ENCODE assay signal across 18 cellular contexts in the genomic region with DNA sequence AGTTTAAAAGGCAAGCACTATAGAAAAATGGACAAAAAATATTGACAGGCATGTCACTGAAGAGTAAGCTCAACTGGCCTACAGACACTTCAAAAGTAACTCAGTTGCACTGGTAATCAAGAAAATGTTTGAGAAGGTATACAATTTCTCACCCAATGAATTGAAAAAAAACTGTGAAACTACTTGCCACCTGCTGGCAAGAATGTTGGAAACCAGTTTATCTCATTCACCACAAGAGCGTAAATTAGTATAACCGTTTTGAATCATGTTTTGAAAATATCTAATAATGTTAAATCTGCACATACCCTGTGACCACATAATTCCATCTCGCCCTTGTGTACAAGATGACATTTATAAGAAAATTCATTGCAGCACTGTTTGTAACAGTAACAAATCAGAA. TPM values are rescaled to one million over a fixed set of nuclear protein-coding genes. Genes with fewer than 3 reads are reported as not detected.
DNase-seq lines count a peak whose midpoint lies in the region; ATAC-seq, FAIRE-seq and TF ChIP-seq lines count a peak whose summit lies in the region.
"Had no signal": no experiment of that assay in that cellular context is flagged by ENCODE, and none has a peak within 500 bp of the region (broad histone marks: within the 10 kb centered on the region; RNA-seq: fewer than 3 reads in every experiment).

No MANE protein-coding gene starts in this region.

- no peak overlapping the region for H3K4me3 Mint-ChIP-seq in natural killer cell
- no peak overlapping the region for H3K4me3 Mint-ChIP-seq in activated CD4-positive, alpha-beta T cell treated with anti-CD3 and anti-CD28 coated beads for 36 hours
- H3K4me3 Mint-ChIP-seq: activated B cell treated with CpG ODN at 0.5 μM for 24 hours had no signal

- in situ Hi-C loops in GM12878 (cut with MboI) = no loop called here

- no peak overlapping the region for H3K9ac ChIP-seq in GM12878 (ENCODE audit: control insufficient read depth, insufficient read depth, low read length)
- H3K9ac ChIP-seq: BLaER1 had no signal

- H3K36me3 ChIP-seq in GM12878 (ENCODE audit: control insufficient read depth in 2 of 2, insufficient read depth in 2 of 2, low read length in 1 of 2) = no peaks in the 10 kb centered on the region
- H3K36me3 ChIP-seq: neutrophil had no signal

- H3K79me2 ChIP-seq in GM12878 (ENCODE audit: control insufficient read depth, insufficient read depth, low read length) = no peaks in the 10 kb centered on the region

- POLR2A ChIA-PET in GM12878 (lab: Charles Lee) = interaction anchor here (0.6 kb wide), 1 partner anchor 30 kb away, joined by 3 read pairs; no protein-coding TSS in a partner anchor
- POLR2A ChIA-PET in activated CD4-positive, alpha-beta T cell treated with anti-CD3 and anti-CD28 coated beads for 36 hours (lab: Charles Lee) = interaction anchor here (1.5 kb wide), 1 partner anchor 66 kb away, joined by 7 read pairs; no protein-coding TSS in a partner anchor

- no TSS peak for BruUV-seq in GM12878 (replicated peaks; lab: Mats Ljungman, UMichigan)

- peak overlapping the region; percentile 88 to 90 for H3K27ac Mint-ChIP-seq in natural killer cell
- no peak overlapping the region for H3K27ac Mint-ChIP-seq in activated CD4-positive, alpha-beta T cell treated with anti-CD3 and anti-CD28 coated beads for 36 hours
- H3K27ac Mint-ChIP-seq: activated B cell treated with CpG ODN at 0.5 μM for 24 hours had no signal

- H3K27me3 Mint-ChIP-seq in natural killer cell (ENCODE audit: low read depth in 2 of 2) = no peaks in the 10 kb centered on the region
- H3K27me3 Mint-ChIP-seq in activated CD4-positive, alpha-beta T cell treated with anti-CD3 and anti-CD28 coated beads for 36 hours = no peaks in the 10 kb centered on the region
- H3K27me3 Mint-ChIP-seq: activated B cell treated with CpG ODN at 0.5 μM for 24 hours had no signal

- WGBS in GM12878 (ENCODE audit: insufficient coverage, insufficient replicate concordance, low lambda C conversion rate, missing lambda C conversion rate) = 81% methylated on average over 3 of the region's 3 CpGs

- TF ChIP-seq EP300 in GM12878 (IDR thresholded peaks at IDR 0.05; ENCODE audit: borderline replicate concordance in 1 of 2, control insufficient read depth in 1 of 2, low read depth in 2 of 2, low read length in 2 of 2) = no peak

- RAD21 ChIA-PET in GM12878 (lab: Charles Lee; ENCODE audit: unreplicated experiment) = no interaction called here

- H3K36me3 Mint-ChIP-seq in natural killer cell = peaks cover 10% of the 10 kb centered on the region
- H3K36me3 Mint-ChIP-seq in activated CD4-positive, alpha-beta T cell treated with anti-CD3 and anti-CD28 coated beads for 36 hours (ENCODE audit: low read depth) = peaks cover 22% of the 10 kb centered on the region

- no peak for FAIRE-seq in GM12878 (lab: Jason Lieb, UNC)
- FAIRE-seq in D721Med (lab: Jason Lieb, UNC) = no peak

- SMC1A ChIA-PET in GM12878 (lab: Charles Lee; ENCODE audit: uncharacterized antibody, unreplicated experiment) = interaction anchor here (1.5 kb wide), 1 partner anchor 55 kb away, joined by 3 read pairs; no protein-coding TSS in a partner anchor

- no peaks in the 10 kb centered on the region for H4K20me1 ChIP-seq in GM12878 (ENCODE audit: control insufficient read depth, insufficient read depth)
- H4K20me1 ChIP-seq: BLaER1 had no signal

- no peak for TF ChIP-seq RAD21 in GM12878 (IDR thresholded peaks at IDR 0.05; ENCODE audit: insufficient read depth, low read depth, low read length)

- H3K27ac ChIP-seq in C4-2B = no peak overlapping the region
- H3K27ac ChIP-seq in GM12878 (ENCODE audit: control insufficient read depth, insufficient read depth) = no peak overlapping the region
- H3K27ac ChIP-seq: BLaER1, neutrophil had no signal

- no peaks in the 10 kb centered on the region for H3K9me3 ChIP-seq in GM12878 (replicated peaks; ENCODE audit: control insufficient read depth, insufficient read depth, low read length)
- H3K9me3 ChIP-seq: BLaER1, neutrophil had no signal

- H3K4me3 ChIP-seq in GM12878 = no peak overlapping the region
- H3K4me3 ChIP-seq: BLaER1 had no signal

- TF ChIP-seq CTCF in C4-2B (conservative IDR thresholded peaks at IDR 0.05) (peak; percentile 15), GM12878 (IDR thresholded peaks at IDR 0.05 in 2 of 3, conservative IDR thresholded peaks at IDR 0.05 in 1 of 3; ENCODE audit: control insufficient read depth in 2 of 3, extremely low read depth in 1 of 3, insufficient read depth in 1 of 3, low read depth in 3 of 3, low read length in 3 of 3) (no peak; a peak in 1 of 6 replicates), natural killer cell (IDR thresholded peaks at IDR 0.05) (no peak), D721Med (IDR thresholded peaks at IDR 0.05; ENCODE audit: insufficient read depth, missing control alignments) (no peak)

- H2AFZ ChIP-seq in GM12878 (ENCODE audit: control insufficient read depth, low read depth, low read length) = no peak overlapping the region

- H3K9me3 Mint-ChIP-seq in natural killer cell = no peaks in the 10 kb centered on the region
- H3K9me3 Mint-ChIP-seq in activated CD4-positive, alpha-beta T cell treated with anti-CD3 and anti-CD28 coated beads for 36 hours (ENCODE audit: low read depth) = no peaks in the 10 kb centered on the region
- H3K9me3 Mint-ChIP-seq: activated B cell treated with CpG ODN at 0.5 μM for 24 hours had no signal

- H3K4me1 Mint-ChIP-seq in natural killer cell = peaks cover 44 to 49% of the 10 kb centered on the region in 2 donors
- peaks cover 37% of the 10 kb centered on the region for H3K4me1 Mint-ChIP-seq in activated CD4-positive, alpha-beta T cell treated with anti-CD3 and anti-CD28 coated beads for 36 hours
- H3K4me1 Mint-ChIP-seq: activated B cell treated with CpG ODN at 0.5 μM for 24 hours had no signal

- H3K4me2 ChIP-seq in GM12878 (ENCODE audit: control insufficient read depth, insufficient read depth) = no peak overlapping the region
- H3K4me2 ChIP-seq: BLaER1 had no signal

- ATAC-seq in GM12878 (peak; percentile 62), natural killer cell (peak in 2 of 3 donors; percentile 73 to 74)
- ATAC-seq in activated CD4-positive, alpha-beta T cell treated with anti-CD3 and anti-CD28 coated beads for 36 hours = no peak

- intact Hi-C loops in GM12878 (cut with micrococcal nuclease; ENCODE audit: unreplicated experiment) = loop anchor here (5.0 kb wide), 1 partner anchor 65 kb away; no protein-coding TSS in a partner anchor
- intact Hi-C loops in natural killer cell (cut with micrococcal nuclease) = no loop called here
- intact Hi-C loops in activated CD4-positive, alpha-beta T cell treated with anti-CD3 and anti-CD28 coated beads for 36 hours (cut with DNase I, micrococcal nuclease) = loop anchor here (2.0 to 10.0 kb wide), 2 partner anchors 82 to 268 kb away; partner anchors contain the start of gene CORIN (in 1 of the 2)

- CTCF ChIA-PET in GM12878 (lab: Yijun Ruan, JAX) = interaction anchor here (0.6 to 1.8 kb wide), 7 partner anchors 25 to 188 kb away, joined by 3 to 7 read pairs (median 3); no protein-coding TSS in a partner anchor
- CTCF ChIA-PET in activated CD4-positive, alpha-beta T cell treated with anti-CD3 and anti-CD28 coated beads for 36 hours (lab: Charles Lee) = interaction anchor here (0.6 to 1.5 kb wide), 7 partner anchors 15 to 356 kb away, joined by 3 to 5 read pairs (median 3); no protein-coding TSS in a partner anchor

- H3K27me3 ChIP-seq in GM12878 (replicated peaks in 1 of 2; ENCODE audit: control insufficient read depth in 2 of 2, insufficient read depth in 2 of 2, low read length in 1 of 2) = no peaks in the 10 kb centered on the region
- H3K27me3 ChIP-seq: BLaER1, neutrophil had no signal

- DNase-seq in HT-29 (ENCODE audit: low spot score) (peak; percentile 41), GM12878 (ENCODE audit: low read depth, low spot score) (no peak), natural killer cell (no peak), NK-92 (lab: John Stamatoyannopoulos, UW; ENCODE audit: unreplicated experiment) (no peak), D721Med (ENCODE audit: insufficient read length, low spot score) (no peak), amniotic stem cell (lab: John Stamatoyannopoulos, UW) (no peak)
- no peak for DNase-seq in activated CD4-positive, alpha-beta T cell treated with anti-CD3 and anti-CD28 coated beads for 36 hours
- DNase-seq: activated B cell treated with CpG ODN at 0.5 μM for 24 hours; activated CD8-positive, alpha-beta memory T cell treated with anti-CD3 and anti-CD28 coated beads, Interleukin-2, amount 50 U/mL, for 4 hours; activated naive CD4-positive, alpha-beta T cell treated with anti-CD3 and anti-CD28 coated beads, Interleukin-2, amount 50 U/mL, for 16 hours; Kasumi-1; mesenchymal stem cell; NCI-H187 treated with DMSO at 0.1 percent for 48 hours; NCI-H524 treated with DMSO at 0.1 percent for 48 hours; stimulated activated CD4-positive, alpha-beta T cell treated with anti-CD3 and anti-CD28 coated beads, Interleukin-4, amount 100 ng/mL, for 4 hours had no signal

- TF ChIP-seq POLR2A in GM12878 (IDR thresholded peaks at IDR 0.05; ENCODE audit: low read depth, low read length) = no peak

- H3K4me1 ChIP-seq in GM12878 (ENCODE audit: control insufficient read depth, insufficient read depth, low read length) = no peaks in the 10 kb centered on the region
- H3K4me1 ChIP-seq: BLaER1 had no signal

TF ChIP-seq in GM12878, 131 proteins besides CTCF, POLR2A, EP300 and RAD21 (continues in another document):
- TF ChIP-seq FOXK2 (IDR thresholded peaks at IDR 0.05) (no peak), JUNB (IDR thresholded peaks at IDR 0.05) (0 out of 2 replicates have a peak, but pooled peaks have one; percentile 21)

RNA-seq across cellular contexts. Expression of gene TXK, which starts 31.7 kb away (rescaled TPM):
- 0.89 and 1.7 TPM in 2 replicates for total RNA-seq in HT-29 (2014; rRNA removed; shearing (Covaris generic))
- 21.3 and 29.1 TPM in 2 replicates for total RNA-seq in GM12878 (2013; cell fraction: nucleolus; rRNA removed)
- total RNA-seq in GM12878 (2014; rRNA removed) = 2.1 and 2.7 TPM in 2 replicates
- total RNA-seq in GM12878 (2014; rRNA removed; fragmentation: Illumina TruSeq; extraction: Trizol) = 1.8 and 2.1 TPM in 2 replicates
- 1.3 and 1.4 TPM in 2 replicates for total RNA-seq in GM12878 (2021)
- 1.7 TPM for polyA plus RNA-seq in GM12878 (2011; ENCODE audit: low read depth)
- polyA plus RNA-seq in GM12878 (2011; rRNA removed) = 1.5 and 2.4 TPM in 2 replicates
- polyA plus RNA-seq in GM12878 (2011; cell fraction: cytosol; rRNA removed) = 0.33 and 0.48 TPM in 2 replicates
- polyA plus RNA-seq in GM12878 (2011; cell fraction: nucleus; rRNA removed) = 4.4 and 5.4 TPM in 2 replicates
- 1.4 and 1.9 TPM in 2 replicates for polyA plus RNA-seq in GM12878 (2012)
- polyA plus RNA-seq in GM12878 (2014; fragmentation: Illumina TruSeq; extraction: Trizol) = 2.9 and 3.1 TPM in 2 replicates
- polyA plus RNA-seq in GM12878 (2014; fragmentation: Nextera tagmentation; extraction: Ambion mirVana) = under 1 TPM; 0.44 to 0.95 TPM
- polyA plus RNA-seq in GM12878 (2014; rRNA removed) = 1.6 and 2.4 TPM in 2 replicates
- polyA plus RNA-seq in GM12878 (2016; fragmentation: Nextera tagmentation; extraction: Ambion mirVana) = 1 to 10 TPM in 1 of 2 experiments, under 1 TPM in 1; 0.91 to 1.1 TPM
- 0.66 and 1.4 TPM in 2 replicates for polyA minus RNA-seq in GM12878 (2011; rRNA and poly(A)+ RNA removed)
- not detected in 2 replicates for polyA minus RNA-seq in GM12878 (2011; cell fraction: cytosol; rRNA and poly(A)+ RNA removed)
- polyA minus RNA-seq in GM12878 (2011; cell fraction: nucleus; rRNA and poly(A)+ RNA removed) = 2.4 and 3.5 TPM in 2 replicates
- 100 to 1,000 TPM; 197 to 338 (median 225) TPM for total RNA-seq in natural killer cell
- 10 to 100 TPM; 11.2 to 18.2 TPM for total RNA-seq in activated CD4-positive, alpha-beta T cell treated with anti-CD3 and anti-CD28 coated beads for 36 hours

Comparison
In these comparisons a context has a peak if more than half of its experiments do, and no peak if none do; other contexts are left out.
1. RNA of gene TXK, which starts 31.7 kb away (total RNA-seq): 197 to 338 TPM in natural killer cell; 11.2 to 18.2 TPM in activated CD4-positive, alpha-beta T cell treated with anti-CD3 and anti-CD28 coated beads for 36 hours, 1.3 to 29.1 TPM in GM12878 and 0.89 to 1.7 TPM in HT-29; every median in the first group is over 4 times any median in the second.